ENCODE assay signal across 9 cellular contexts in the genomic region with DNA sequence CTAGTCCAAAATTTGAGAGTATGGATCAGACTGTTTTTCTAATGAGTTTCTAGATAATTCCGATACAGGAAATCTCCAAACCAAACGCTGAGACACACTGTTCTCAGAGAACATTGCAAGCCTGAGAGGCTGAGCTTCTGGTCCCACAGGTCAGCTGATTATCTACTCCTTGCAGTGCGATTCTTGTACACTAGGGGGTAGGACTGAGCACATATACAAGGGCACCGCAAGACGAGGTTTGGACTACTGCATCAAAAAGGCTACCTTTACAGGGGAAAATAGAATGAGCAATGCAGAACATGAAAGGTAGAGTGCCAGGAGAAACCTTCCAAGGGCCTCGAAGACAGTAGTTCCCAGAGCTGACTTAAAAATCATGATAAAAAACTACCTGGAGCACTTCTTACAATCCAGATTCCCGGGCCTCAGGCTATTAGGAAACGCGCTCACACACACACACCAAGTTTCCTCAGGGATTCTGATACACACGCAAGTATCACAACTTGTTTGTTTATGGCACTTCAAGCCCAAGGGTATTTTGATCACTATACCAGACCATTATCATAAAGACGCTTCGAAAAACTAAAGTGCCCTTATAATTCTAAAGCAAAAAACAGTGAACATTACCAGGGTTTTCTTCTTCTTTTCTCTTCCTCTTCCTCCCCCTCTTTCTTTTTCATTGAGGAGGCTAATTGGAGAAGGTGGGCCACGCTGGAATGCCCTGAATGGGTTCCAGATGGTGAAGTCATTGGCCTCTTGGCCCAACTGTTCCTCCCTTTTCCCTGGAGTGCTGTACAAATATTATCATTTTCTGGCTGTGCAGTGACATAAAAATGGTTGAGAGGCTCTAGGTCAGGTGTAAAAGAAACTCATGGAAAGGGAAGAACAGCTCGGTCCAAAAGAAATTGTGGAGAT.
DNase-seq lines count a peak whose midpoint lies in the region; ATAC-seq, FAIRE-seq and TF ChIP-seq lines count a peak whose summit lies in the region.
"Had no signal": no experiment of that assay in that cellular context is flagged by ENCODE, and none has a peak within 500 bp of the region (broad histone marks: within the 10 kb centered on the region; RNA-seq: fewer than 3 reads in every experiment).

No MANE protein-coding gene starts in this region.

- no peaks in the 10 kb centered on the region for H3K36me3 Mint-ChIP-seq in glutamatergic neuron (ENCODE audit: unreplicated experiment)

- TF ChIP-seq POLR2A in A549 (IDR thresholded peaks at IDR 0.05; ENCODE audit: low read length): no peak

- FAIRE-seq in A549 (lab: Jason Lieb, UNC): no peak

- TF ChIP-seq RAD21 in A549 (conservative IDR thresholded peaks at IDR 0.05 in 1 of 2, IDR thresholded peaks at IDR 0.05 in 1 of 2): peak; percentile 39 to 56; a peak in 4 of 5 replicates

- H3K4me3 Mint-ChIP-seq in glutamatergic neuron (ENCODE audit: unreplicated experiment): no peak overlapping the region
- H3K4me3 Mint-ChIP-seq: memory B cell had no signal

- CTCF ChIA-PET in A549 (lab: Yijun Ruan, JAX): interaction anchor here (0.6 to 1.9 kb wide), 8 partner anchors 9 to 288 kb away, joined by 3 to 5 read pairs (median 4); no protein-coding TSS in a partner anchor

- TF ChIP-seq CTCF in A549 (IDR thresholded peaks at IDR 0.05) (peak; percentile 40; the same call in 2 of the 3 replicates), GM12865 (IDR thresholded peaks at IDR 0.05; ENCODE audit: insufficient read depth, low read depth, low read length, missing control alignments) (peak; percentile 76), glutamatergic neuron (IDR thresholded peaks at IDR 0.05; ENCODE audit: partially characterized antibody, unreplicated experiment) (peak; percentile 69)

- no peaks in the 10 kb centered on the region for H3K9me3 ChIP-seq in A549

- no peak overlapping the region; a peak in 1 of 6 replicates for H3K27ac ChIP-seq in A549

- 46% methylated on average over 14 of the region's 14 CpGs for WGBS in A549 (ENCODE audit: missing lambda C conversion rate)

- H3K4me2 ChIP-seq in A549: no peak overlapping the region

- no peak for TF ChIP-seq EP300 in A549 (IDR thresholded peaks at IDR 0.05)

- peak; percentile 40 to 71 for DNase-seq in A549 (ENCODE audit: low read depth in 1 of 2, low spot score in 1 of 2)
- DNase-seq in GM12865 (ENCODE audit: low read depth): peak; percentile 92
- peak; percentile 38 for DNase-seq in NCI-H748 (lab: John Stamatoyannopoulos, UW; ENCODE audit: unreplicated experiment)
- DNase-seq in activated CD8-positive, alpha-beta memory T cell treated with anti-CD3 and anti-CD28 coated beads for 24 hours: peak; percentile 77
- DNase-seq in glutamatergic neuron: no peak
- DNase-seq in stimulated activated CD4-positive, alpha-beta T cell treated with anti-CD3 and anti-CD28 coated beads, Interleukin-4, amount 100 ng/mL, for 48 hours (ENCODE audit: low read depth in 2 of 2): peak; percentile 53 to 60
- no peak for DNase-seq in dedifferentiated amniotic fluid mesenchymal stem cell (ENCODE audit: extremely low spot score)

- no peaks in the 10 kb centered on the region for H3K4me1 ChIP-seq in A549

- no peaks in the 10 kb centered on the region for H3K9me3 Mint-ChIP-seq in glutamatergic neuron (ENCODE audit: unreplicated experiment)

- peak overlapping the region; percentile 31 for H3K27ac Mint-ChIP-seq in glutamatergic neuron (ENCODE audit: unreplicated experiment)

- POLR2A ChIA-PET in A549 (lab: Yijun Ruan, JAX): interaction anchor here (0.5 to 0.7 kb wide), 2 partner anchors 87 to 94 kb away, joined by 3 to 4 read pairs; no protein-coding TSS in a partner anchor

- H3K4me1 Mint-ChIP-seq in glutamatergic neuron (ENCODE audit: low read depth, unreplicated experiment): peaks cover 16% of the 10 kb centered on the region

- ATAC-seq in A549 (peak; percentile 62 to 86; a peak in 5 of 6 replicates), HG03095 (IDR thresholded peaks at IDR 0.05; ENCODE audit: unreplicated experiment) (no peak)

- H3K27me3 Mint-ChIP-seq in glutamatergic neuron (ENCODE audit: unreplicated experiment): no peaks in the 10 kb centered on the region
- H3K27me3 Mint-ChIP-seq: memory B cell had no signal

- no peak overlapping the region for H3K4me3 ChIP-seq in A549
- no peak overlapping the region for H3K4me3 ChIP-seq in GM12865 (ENCODE audit: low read depth, low read length)

TF ChIP-seq in A549, 52 proteins besides CTCF, POLR2A, EP300 and RAD21:
- no peak for TF ChIP-seq TP53 (CRISPR knock-in tag; IDR thresholded peaks at IDR 0.05)
- TF ChIP-seq PHF8 (IDR thresholded peaks at IDR 0.05; ENCODE audit: borderline replicate concordance, low read depth): no peak
- peak; percentile 47; the same call in 2 of the 3 replicates for TF ChIP-seq SMC3 (IDR thresholded peaks at IDR 0.05)
- no peak for TF ChIP-seq CHD4 (IDR thresholded peaks at IDR 0.05; ENCODE audit: borderline replicate concordance)
TF ChIP-seq in A549: peak in this region for 1.

Comparison
In these comparisons a context has a peak if more than half of its experiments do, and no peak if none do; other contexts are left out.
1. DNase-seq: peak in A549 (2 of 2), GM12865 (single experiment), NCI-H748 (single experiment), activated CD8-positive, alpha-beta memory T cell treated with anti-CD3 and anti-CD28 coated beads for 24 hours (single experiment) and stimulated activated CD4-positive, alpha-beta T cell treated with anti-CD3 and anti-CD28 coated beads, Interleukin-4, amount 100 ng/mL, for 48 hours (2 of 2); none in glutamatergic neuron (single experiment) and dedifferentiated amniotic fluid mesenchymal stem cell (single experiment).
2. Peak in every context shown above with its lines, with median percentiles within 50 percentile points of each other: CTCF ChIP-seq.